In the genomic region with DNA sequence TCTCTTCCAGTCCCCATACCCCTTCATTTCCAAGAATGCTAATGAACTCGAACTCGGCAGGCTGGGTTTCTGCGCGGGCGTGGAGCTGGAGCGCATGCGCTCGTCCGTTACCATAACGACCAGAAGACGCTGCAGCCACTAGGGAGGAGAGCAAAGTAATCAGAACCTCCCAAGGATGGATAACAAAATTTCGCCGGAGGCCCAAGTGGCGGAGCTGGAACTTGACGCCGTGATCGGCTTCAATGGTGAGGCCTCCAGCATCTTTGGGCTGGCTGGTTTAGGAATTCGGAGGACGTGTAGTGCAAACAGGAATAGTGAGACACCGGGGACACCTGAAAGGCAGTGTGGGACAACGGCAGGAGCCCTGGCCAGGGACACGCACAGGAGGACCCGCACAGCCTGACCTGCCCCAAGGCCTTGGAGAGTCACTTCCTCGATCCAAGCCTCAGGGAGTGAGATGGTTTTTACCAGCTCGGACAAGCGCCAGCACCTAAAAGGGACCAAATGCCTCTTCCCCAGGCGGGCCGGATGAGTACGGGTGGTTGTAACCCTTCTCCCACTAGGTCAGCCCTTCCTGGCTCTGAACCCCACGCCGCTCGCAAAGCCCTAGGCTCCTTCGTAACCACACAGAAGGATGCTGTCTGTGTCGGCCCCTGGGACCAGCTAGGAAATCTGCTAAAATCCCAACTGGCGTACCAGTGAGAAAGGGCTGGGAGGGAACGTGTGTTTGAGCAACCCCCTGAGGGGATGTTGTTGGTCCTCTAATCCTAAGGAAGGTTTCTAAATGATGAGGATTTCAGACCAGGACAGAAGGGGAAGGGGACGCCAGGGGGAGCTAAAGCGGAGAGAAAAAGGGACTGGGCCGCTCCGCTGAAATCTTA, we compare ENCODE assay signal across 8 cellular contexts. TPM values are rescaled to one million over a fixed set of nuclear protein-coding genes. Genes with fewer than 3 reads are reported as not detected.
DNase-seq lines count a peak whose midpoint lies in the region; ATAC-seq, FAIRE-seq and TF ChIP-seq lines count a peak whose summit lies in the region.

A gene with protein sequence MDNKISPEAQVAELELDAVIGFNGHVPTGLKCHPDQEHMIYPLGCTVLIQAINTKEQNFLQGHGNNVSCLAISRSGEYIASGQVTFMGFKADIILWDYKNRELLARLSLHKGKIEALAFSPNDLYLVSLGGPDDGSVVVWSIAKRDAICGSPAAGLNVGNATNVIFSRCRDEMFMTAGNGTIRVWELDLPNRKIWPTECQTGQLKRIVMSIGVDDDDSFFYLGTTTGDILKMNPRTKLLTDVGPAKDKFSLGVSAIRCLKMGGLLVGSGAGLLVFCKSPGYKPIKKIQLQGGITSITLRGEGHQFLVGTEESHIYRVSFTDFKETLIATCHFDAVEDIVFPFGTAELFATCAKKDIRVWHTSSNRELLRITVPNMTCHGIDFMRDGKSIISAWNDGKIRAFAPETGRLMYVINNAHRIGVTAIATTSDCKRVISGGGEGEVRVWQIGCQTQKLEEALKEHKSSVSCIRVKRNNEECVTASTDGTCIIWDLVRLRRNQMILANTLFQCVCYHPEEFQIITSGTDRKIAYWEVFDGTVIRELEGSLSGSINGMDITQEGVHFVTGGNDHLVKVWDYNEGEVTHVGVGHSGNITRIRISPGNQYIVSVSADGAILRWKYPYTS (plus strand): TSS at position 122 of the 881 bp plus-strand sequence. CDS start 54 bp downstream, at position 176.

- peak within 1 kb of the TSS; percentile 95 for H3K4me2 ChIP-seq in neural cell (ENCODE audit: low read length)

- H3K9me3 ChIP-seq in RWPE2 (ENCODE audit: severe bottlenecking) (no peaks in the 10 kb centered on the region), neural cell (ENCODE audit: low read length) (no peaks in the 10 kb centered on the region)

- no peaks in the 10 kb centered on the region for H3F3A ChIP-seq in neural cell (ENCODE audit: insufficient read depth, low read length, poor library complexity, severe bottlenecking)

- H4K20me1 ChIP-seq in neural cell (ENCODE audit: insufficient read depth), result no peaks in the 10 kb centered on the region

- TF ChIP-seq EP300 in neural cell (conservative IDR thresholded peaks at IDR 0.05; ENCODE audit: poor library complexity, severe bottlenecking), result peak; percentile 17

- H3K4me3 ChIP-seq in GM12865 (ENCODE audit: low read depth, low read length) (peak within 1 kb of the TSS; percentile 81), RWPE2 (ENCODE audit: severe bottlenecking) (peak within 1 kb of the TSS; percentile 91), fibroblast of villous mesenchyme (ENCODE audit: low read depth, low read length) (peak within 1 kb of the TSS; percentile 89), neural cell (ENCODE audit: low read length) (peak within 1 kb of the TSS; percentile 84)

- H3K27ac ChIP-seq in RWPE2 (ENCODE audit: poor library complexity, severe bottlenecking) (peak within 1 kb of the TSS; percentile 40), neural cell (ENCODE audit: low read length) (no peak within 1 kb of the TSS)

- DNase-seq in GM12865 (ENCODE audit: low read depth) (peak; percentile 79), HTR-8/SVneo (ENCODE audit: insufficient read length, low spot score) (peak; percentile 79), RWPE2 (ENCODE audit: low spot score) (peak; percentile 64), activated gamma-delta T cell (lab: John Stamatoyannopoulos, UW) (peak; percentile 26), fibroblast of villous mesenchyme (ENCODE audit: low read depth) (peak; percentile 78)
- peak; percentile 78 for DNase-seq in stimulated activated naive CD8-positive, alpha-beta T cell treated with anti-CD3 and anti-CD28 coated beads, Interleukin-15, Interleukin-2, amounts not matched to agents 100 U/mL and 50 U/mL, for 24 hours

- H3K27me3 ChIP-seq in RWPE2 (ENCODE audit: insufficient read depth, poor library complexity, severe bottlenecking) (no peaks in the 10 kb centered on the region), neural cell (ENCODE audit: insufficient read depth, low read depth, low read length) (no peaks in the 10 kb centered on the region)

- H3K9ac ChIP-seq in neural cell (ENCODE audit: low read length), result peak within 1 kb of the TSS; percentile 70

- ATAC-seq in RWPE2 (ENCODE audit: low read depth) (peak; percentile 67), GM18868 (IDR thresholded peaks at IDR 0.05; ENCODE audit: unreplicated experiment) (no peak)
- peak; percentile 60 for ATAC-seq in stimulated activated naive CD8-positive, alpha-beta T cell treated with anti-CD3 and anti-CD28 coated beads, Interleukin-15, Interleukin-2, amounts not matched to agents 100 U/mL and 50 U/mL, for 24 hours

- no peak for FAIRE-seq in HTR-8/SVneo (lab: Jason Lieb, UNC)

- H3K4me1 ChIP-seq in RWPE2 (ENCODE audit: insufficient read depth, poor library complexity, severe bottlenecking), result peaks cover 2% of the 10 kb centered on the region

- H2AFZ ChIP-seq in neural cell (ENCODE audit: low read depth, low read length), result peak within 1 kb of the TSS; percentile 75

- H3K9me2 ChIP-seq in neural cell (ENCODE audit: insufficient read depth, low read length), result no peaks in the 10 kb centered on the region

- 0 out of 2 replicates have a peak, but pooled peaks cover 3% of the 10 kb centered on the region for H3K36me3 ChIP-seq in RWPE2 (ENCODE audit: low read depth)
- no peaks in the 10 kb centered on the region for H3K36me3 ChIP-seq in neural cell (ENCODE audit: insufficient read depth, low read length)

- TF ChIP-seq RAD21 in neural cell (conservative IDR thresholded peaks at IDR 0.05), result peak; percentile 60

- no peaks in the 10 kb centered on the region for H3K79me2 ChIP-seq in neural cell (replicated peaks; ENCODE audit: insufficient read depth, low read length)

- TF ChIP-seq CTCF in GM12865 (IDR thresholded peaks at IDR 0.05; ENCODE audit: insufficient read depth, low read depth, low read length, missing control alignments) (peak; percentile 61), RWPE2 (IDR thresholded peaks at IDR 0.05; ENCODE audit: poor library complexity, severe bottlenecking) (peak; percentile 84), fibroblast of villous mesenchyme (IDR thresholded peaks at IDR 0.05; ENCODE audit: insufficient read depth, low read depth, low read length) (peak; percentile 83), neural cell (IDR thresholded peaks at IDR 0.05; ENCODE audit: poor library complexity, severe bottlenecking) (peak; percentile 73)

TF ChIP-seq in neural cell, 6 proteins besides CTCF, POLR2A, EP300 and RAD21:
- TF ChIP-seq MXI1 (conservative IDR thresholded peaks at IDR 0.05; ENCODE audit: poor library complexity, severe bottlenecking) (peak; percentile 79), EZH2 (IDR thresholded peaks at IDR 0.05; ENCODE audit: borderline replicate concordance, insufficient read depth, low read length, poor library complexity, severe bottlenecking) (no peak), SMC3 (conservative IDR thresholded peaks at IDR 0.05; ENCODE audit: poor library complexity) (peak; percentile 69)
TF ChIP-seq in neural cell: peak in this region for 2.

RNA-seq across cellular contexts. Expression of the gene that starts here (rescaled TPM):
- total RNA-seq in fibroblast of villous mesenchyme, result 0.43 TPM in 1 of 2 replicates, not detected in the other
- 1.9 TPM in 1 of 2 replicates, not detected in the other for polyA plus RNA-seq in neural cell
- 1.0 TPM in 1 of 2 replicates, not detected in the other for polyA minus RNA-seq in neural cell

Comparison
In these comparisons a context has a peak if more than half of its experiments do, and no peak if none do; other contexts are left out.
1. Peak in DNase-seq and H3K4me3 ChIP-seq in fibroblast of villous mesenchyme; RNA of the gene not detected or under 1 TPM.
2. DNase-seq: peak in every context shown above with its lines; median percentile 79 in GM12865; 79 in HTR-8/SVneo; 78 in fibroblast of villous mesenchyme; 78 in stimulated activated naive CD8-positive, alpha-beta T cell treated with anti-CD3 and anti-CD28 coated beads, Interleukin-15, Interleukin-2, amounts not matched to agents 100 U/mL and 50 U/mL, for 24 hours; 64 in RWPE2; 26 in activated gamma-delta T cell.